ENCODE assay signal across 16 cellular contexts in the genomic region with DNA sequence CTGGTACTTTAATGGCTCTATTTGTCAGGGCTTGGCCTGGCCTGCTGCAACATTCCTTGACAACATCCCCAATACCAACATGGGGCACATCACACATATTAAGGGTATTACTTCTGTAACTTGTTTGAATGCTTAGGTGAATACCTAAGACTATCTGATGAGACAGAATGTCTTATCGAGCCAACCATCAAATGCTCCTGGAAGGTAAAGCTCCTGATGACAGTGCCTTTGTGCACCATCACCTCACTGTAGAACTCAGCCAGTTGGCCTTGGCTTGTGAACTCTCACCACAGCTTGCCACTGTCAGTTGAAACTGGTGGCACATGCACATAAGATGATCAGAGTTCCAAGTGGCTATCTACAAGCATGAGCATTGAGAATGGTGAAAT. TPM values are rescaled to one million over a fixed set of nuclear protein-coding genes. Genes with fewer than 3 reads are reported as not detected.
DNase-seq lines count a peak whose midpoint lies in the region; ATAC-seq and TF ChIP-seq lines count a peak whose summit lies in the region.
"Had no signal": no experiment of that assay in that cellular context is flagged by ENCODE, and none has a peak within 500 bp of the region (broad histone marks: within the 10 kb centered on the region; RNA-seq: fewer than 3 reads in every experiment).

No MANE protein-coding gene starts in this region.

- ATAC-seq in Right ventricle myocardium superior (ENCODE audit: poor library complexity) (no peak), Right ventricle myocardium inferior (no peak), aorta (ENCODE audit: low FRiP score) (no peak), HG02588 (IDR thresholded peaks at IDR 0.05; ENCODE audit: unreplicated experiment) (no peak)

- no peaks in the 10 kb centered on the region for H3K27me3 Mint-ChIP-seq in chondrocyte (ENCODE audit: low read depth)

- POLR2A ChIA-PET in RWPE1 (lab: Yijun Ruan, JAX; ENCODE audit: low non-redundant PET), result interaction anchor here (0.7 kb wide), 2 partner anchors 17 to 22 kb away, joined by 5 read pairs; no protein-coding TSS in a partner anchor

- H3K27ac ChIP-seq in RWPE1 (peak overlapping the region; percentile 96), aorta (ENCODE audit: low read depth in 1 of 2, low read length in 2 of 2) (no peak overlapping the region), testis (no peak overlapping the region), uterus (no peak overlapping the region)
- H3K27ac ChIP-seq: stomach had no signal

- TF ChIP-seq POLR2A in testis (IDR thresholded peaks at IDR 0.05), result no peak
- TF ChIP-seq POLR2A in uterus (IDR thresholded peaks at IDR 0.05), result no peak

- H3K9me3 ChIP-seq in aorta (ENCODE audit: control insufficient read depth, low read length) (no peaks in the 10 kb centered on the region), testis (no peaks in the 10 kb centered on the region), uterus (no peaks in the 10 kb centered on the region)
- H3K9me3 ChIP-seq: stomach had no signal

- DNase-seq in Right ventricle myocardium superior (peak; percentile 2), Right ventricle myocardium inferior (ENCODE audit: missing footprints) (no peak), RWPE1 (ENCODE audit: low spot score) (no peak), chondrocyte (ENCODE audit: low spot score) (no peak), aorta (peak; percentile 4 to 10), testis (no peak), uterus (no peak)
- DNase-seq: activated CD4-positive, alpha-beta T cell treated with anti-CD3 and anti-CD28 coated beads, Interleukin-2, amount 50 U/mL, for 1 hour; AML-193; dermis blood vessel endothelial cell; KBM-7; NCI-H2081; stimulated activated CD4-positive, alpha-beta T cell treated with anti-CD3 and anti-CD28 coated beads, Interleukin-2, amount 100 ng/mL, for 48 hours; stomach had no signal

- H3K4me1 ChIP-seq in aorta (ENCODE audit: control insufficient read depth in 1 of 2, insufficient read depth in 2 of 2, low read length in 2 of 2), result no peaks in the 10 kb centered on the region
- peaks cover 17% of the 10 kb centered on the region for H3K4me1 ChIP-seq in testis
- no peaks in the 10 kb centered on the region for H3K4me1 ChIP-seq in uterus

- intact Hi-C loops in Right ventricle myocardium superior (cut with DNase I) (loop anchor here (10.0 kb wide), 1 partner anchor 98 kb away; a partner anchor contains a TSS), Right ventricle myocardium inferior (cut with DNase I) (loop anchor here (10.0 kb wide), 1 partner anchor 398 kb away; a partner anchor contains a TSS), aorta (cut with DNase I) (loop anchor here (10.0 kb wide), 3 partner anchors 98 to 138 kb away; a partner anchor contains a TSS), testis (cut with DNase I; ENCODE audit: low total_unique reads) (loop anchor here (10.0 kb wide), 1 partner anchor 122 kb away; no protein-coding TSS in a partner anchor), uterus (cut with DNase I; ENCODE audit: low total_unique reads) (loop anchor here (10.0 kb wide), 1 partner anchor 408 kb away; a partner anchor contains a TSS)

- no peaks in the 10 kb centered on the region for H3K9me3 Mint-ChIP-seq in chondrocyte (ENCODE audit: low read depth)

- CTCF ChIA-PET in RWPE1 (lab: Yijun Ruan, JAX), result interaction anchor here (1.1 kb wide), 1 partner anchor 235 kb away, joined by 4 read pairs; no protein-coding TSS in a partner anchor

- 95 to 98% methylated on average over 1 of the region's 1 CpG for WGBS in aorta, 2 donors
- WGBS in testis, 2 donors, result 89 to 92% methylated on average over 1 of the region's 1 CpG

- peak overlapping the region; percentile 32 for H3K27ac Mint-ChIP-seq in chondrocyte (ENCODE audit: unreplicated experiment)

- H3K4me3 Mint-ChIP-seq in chondrocyte (ENCODE audit: unreplicated experiment), result no peak overlapping the region

- peaks cover 22% of the 10 kb centered on the region for H3K36me3 Mint-ChIP-seq in chondrocyte (ENCODE audit: low read depth)

- H3K4me3 ChIP-seq in aorta (ENCODE audit: low read length in 2 of 2), result no peak overlapping the region
- no peak overlapping the region for H3K4me3 ChIP-seq in testis
- no peak overlapping the region for H3K4me3 ChIP-seq in uterus
- H3K4me3 ChIP-seq: stomach had no signal

- H3K27me3 ChIP-seq in aorta (ENCODE audit: control insufficient read depth in 1 of 2, insufficient read depth in 2 of 2, low read length in 1 of 2) (no peaks in the 10 kb centered on the region), testis (no peaks in the 10 kb centered on the region), uterus (no peaks in the 10 kb centered on the region)
- H3K27me3 ChIP-seq: stomach had no signal

- peaks cover 61% of the 10 kb centered on the region for H3K4me1 Mint-ChIP-seq in chondrocyte (ENCODE audit: low read depth)

- H3K36me3 ChIP-seq in aorta (ENCODE audit: control insufficient read depth in 1 of 2, insufficient read depth in 2 of 2, low read length in 1 of 2) (peaks cover 4 to 7% of the 10 kb centered on the region in 2 donors), testis (ENCODE audit: low read depth, missing control alignments) (no peaks in the 10 kb centered on the region), uterus (no peaks in the 10 kb centered on the region)

- no peak for TF ChIP-seq CTCF in RWPE1 (conservative IDR thresholded peaks at IDR 0.05; ENCODE audit: low read depth)
- TF ChIP-seq CTCF in chondrocyte (IDR thresholded peaks at IDR 0.05), result no peak
- no peak for TF ChIP-seq CTCF in testis (IDR thresholded peaks at IDR 0.05)
- TF ChIP-seq CTCF in uterus (IDR thresholded peaks at IDR 0.05), result no peak

RNA-seq across cellular contexts. Expression of a gene that starts 3.7 kb away (rescaled TPM):
- total RNA-seq in Right ventricle myocardium superior (0.97 TPM), Right ventricle myocardium inferior (1.9 TPM), chondrocyte (0.05 to 0.36 TPM in 2 of 3 replicates, not detected in the other), aorta (10 to 100 TPM in 1 of 2 donors, 1 to 10 TPM in 1; 7.2 to 21.3 TPM), testis (1 to 10 TPM in 1 of 2 donors, under 1 TPM in 1; 0.63 to 1.7 TPM), uterus (1 to 10 TPM in 3 of 4 donors, under 1 TPM in 1; 0.59 to 3.1 (median 1.2) TPM)
- polyA plus RNA-seq in aorta (1 to 10 TPM; 1.4 to 3.5 TPM), testis (ENCODE audit: insufficient read depth, low read depth, low replicate concordance) (2.5 TPM)
- total RNA-seq: renal cortical epithelial cell had no signal

RNA-seq across cellular contexts. Expression of a gene that starts 17.5 kb away (rescaled TPM):
- 30.3 TPM for total RNA-seq in Right ventricle myocardium superior
- total RNA-seq in Right ventricle myocardium inferior, result 38.7 TPM
- total RNA-seq in chondrocyte, result 43.7 to 53.7 TPM (median 47.8 TPM) in 3 replicates
- total RNA-seq in aorta, result 10 to 100 TPM; 38.6 to 49.1 TPM
- 10 to 100 TPM; 32.7 to 41.5 TPM for polyA plus RNA-seq in aorta
- total RNA-seq in testis, result 10 to 100 TPM; 85.4 to 95.1 TPM
- polyA plus RNA-seq in testis (ENCODE audit: insufficient read depth, low read depth, low replicate concordance), result 57.6 TPM
- 10 to 100 TPM in 3 of 4 donors, 1 to 10 TPM in 1; 7.6 to 70.2 (median 33.6) TPM for total RNA-seq in uterus

Comparison
In these comparisons a context has a peak if more than half of its experiments do, and no peak if none do; other contexts are left out.
1. DNase-seq: peak in Right ventricle myocardium superior (single experiment) and aorta (2 of 2); none in Right ventricle myocardium inferior (single experiment), RWPE1 (single experiment), chondrocyte (single experiment), testis (single experiment) and uterus (0 of 2).